28 cellular contexts compared by ENCODE assay signal in the genomic region with DNA sequence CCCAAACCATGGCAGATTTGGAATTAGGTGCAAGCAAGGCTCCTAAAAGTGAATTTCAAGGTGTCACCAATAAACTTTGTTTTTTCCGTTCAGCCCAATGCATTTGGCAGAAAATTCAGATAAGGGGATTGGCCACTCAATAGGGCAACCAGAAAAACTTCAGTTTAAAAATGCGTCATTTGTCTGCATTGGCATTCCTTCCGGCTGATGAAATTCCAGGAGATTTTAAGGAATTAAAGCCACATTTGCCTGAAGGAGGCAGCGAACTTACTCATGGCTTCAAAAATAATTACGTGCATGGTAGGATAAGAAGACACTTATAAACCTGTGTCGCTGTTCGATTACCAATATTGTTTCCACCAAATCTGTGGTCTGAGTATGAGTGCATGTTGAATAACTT.
"Had no signal": no experiment of that assay in that cellular context is flagged by ENCODE, and none has a peak within 500 bp of the region (broad histone marks: within the 10 kb centered on the region; RNA-seq: fewer than 3 reads in every experiment).

No MANE protein-coding gene starts in this region.

- H3K27me3 ChIP-seq: ascending aorta, cardiac muscle cell, MG63 had no signal

- H3K36me3 ChIP-seq: ascending aorta, cardiac muscle cell, MG63 had no signal

- H3K4me3 Mint-ChIP-seq: activated CD4-positive, alpha-beta T cell treated with anti-CD3 and anti-CD28 coated beads, Interleukin-2, amount 10 ng/mL, durations not matched to agents 24 days and 14 days; activated CD8-positive, alpha-beta T cell treated with anti-CD3 and anti-CD28 coated beads, Interleukin-2, amount 10 ng/mL, durations not matched to agents 7 days and 5 days; activated naive CD4-positive, alpha-beta T cell treated with anti-CD3 and anti-CD28 coated beads, Interleukin-2, amount 50 U/mL, for 24 hours; activated naive CD8-positive, alpha-beta T cell treated with anti-CD3 and anti-CD28 coated beads, Interleukin-2, amount 10 ng/mL, durations not matched to agents 7 days and 5 days; activated T-cell treated with anti-CD3 and anti-CD28 coated beads, Interleukin-2, amount 50 U/mL, for 24 hours; central memory CD8-positive, alpha-beta T cell had no signal

- H3K4me3 ChIP-seq: ascending aorta, cardiac muscle cell, MG63, SK-N-MC had no signal

- H3K27ac Mint-ChIP-seq: activated CD4-positive, alpha-beta T cell treated with anti-CD3 and anti-CD28 coated beads, Interleukin-2, amount 10 ng/mL, durations not matched to agents 24 days and 14 days; activated CD8-positive, alpha-beta T cell treated with anti-CD3 and anti-CD28 coated beads, Interleukin-2, amount 10 ng/mL, durations not matched to agents 7 days and 5 days; activated naive CD4-positive, alpha-beta T cell treated with anti-CD3 and anti-CD28 coated beads, Interleukin-2, amount 50 U/mL, for 24 hours; activated naive CD8-positive, alpha-beta T cell treated with anti-CD3 and anti-CD28 coated beads, Interleukin-2, amount 10 ng/mL, durations not matched to agents 7 days and 5 days; activated T-cell treated with anti-CD3 and anti-CD28 coated beads, Interleukin-2, amount 50 U/mL, for 24 hours; activated T-helper 2 cell treated with anti-CD3 and anti-CD28 coated beads, Interferon-gamma antibody, Interleukin-2, Interleukin-4, amounts not matched to agents 10 μg/mL and 5 μg/mL and 100 μg/mL, durations not matched to agents 14 hours and 24 hours and 36 hours had no signal

- H3K27ac ChIP-seq: ascending aorta, cardiac muscle cell, SK-N-MC had no signal

- H3K27me3 Mint-ChIP-seq: activated CD4-positive, alpha-beta T cell treated with anti-CD3 and anti-CD28 coated beads, Interleukin-2, amount 10 ng/mL, durations not matched to agents 24 days and 14 days; activated naive CD8-positive, alpha-beta T cell treated with anti-CD3 and anti-CD28 coated beads, Interleukin-2, amount 10 ng/mL, durations not matched to agents 7 days and 5 days had no signal

- H3K4me1 Mint-ChIP-seq: activated CD4-positive, alpha-beta T cell treated with anti-CD3 and anti-CD28 coated beads, Interleukin-2, amount 10 ng/mL, durations not matched to agents 24 days and 14 days; activated naive CD4-positive, alpha-beta T cell treated with anti-CD3 and anti-CD28 coated beads, Interleukin-2, amount 50 U/mL, for 24 hours; activated naive CD8-positive, alpha-beta T cell treated with anti-CD3 and anti-CD28 coated beads, Interleukin-2, amount 10 ng/mL, durations not matched to agents 7 days and 5 days; central memory CD8-positive, alpha-beta T cell had no signal

- DNase-seq: activated CD4-positive, alpha-beta T cell treated with anti-CD3 and anti-CD28 coated beads, Interleukin-2, amount 10 ng/mL, durations not matched to agents 24 days and 14 days; activated CD4-positive, alpha-beta T cell treated with anti-CD3 and anti-CD28 coated beads, Interleukin-2, amount 50 U/mL, for 48 hours; activated CD8-positive, alpha-beta T cell treated with anti-CD3 and anti-CD28 coated beads, Interleukin-2, amount 10 ng/mL, durations not matched to agents 7 days and 5 days; activated gamma-delta T cell; activated naive CD4-positive, alpha-beta T cell treated with Interleukin-2 at 50 U/mL for 16 hours; activated naive CD8-positive, alpha-beta T cell treated with anti-CD3 and anti-CD28 coated beads, Interleukin-2, amount 10 ng/mL, durations not matched to agents 7 days and 5 days; activated T-cell treated with anti-CD3 and anti-CD28 coated beads, Interleukin-2, amount 50 U/mL, for 24 hours; amygdala; Kasumi-1; MG63; NCI-H1048; NCI-H1105 treated with DMSO at 0.1 percent for 48 hours; NCI-H1436; NCI-H1694; NCI-H1930; NCI-H2081 treated with DMSO at 0.1 percent for 48 hours; NCI-H345; NCI-H524 treated with DMSO at 0.1 percent for 48 hours; NK-92 treated with Interleukin-12 subunit alpha and Interleukin-12 subunit beta, amount 100 ng/mL, for 24 hours; PC-3; Right ventricle myocardium superior; T1000 had no signal

- H3K9me3 ChIP-seq: ascending aorta, MG63 had no signal

- H3K36me3 Mint-ChIP-seq: activated naive CD8-positive, alpha-beta T cell treated with anti-CD3 and anti-CD28 coated beads, Interleukin-2, amount 10 ng/mL, durations not matched to agents 7 days and 5 days had no signal

- H3K9me3 Mint-ChIP-seq: activated CD4-positive, alpha-beta T cell treated with anti-CD3 and anti-CD28 coated beads, Interleukin-2, amount 10 ng/mL, durations not matched to agents 24 days and 14 days; activated naive CD4-positive, alpha-beta T cell treated with anti-CD3 and anti-CD28 coated beads, Interleukin-2, amount 50 U/mL, for 24 hours; activated naive CD8-positive, alpha-beta T cell treated with anti-CD3 and anti-CD28 coated beads, Interleukin-2, amount 10 ng/mL, durations not matched to agents 7 days and 5 days; activated T-cell treated with anti-CD3 and anti-CD28 coated beads, Interleukin-2, amount 50 U/mL, for 24 hours; activated T-helper 2 cell treated with anti-CD3 and anti-CD28 coated beads, Interferon-gamma antibody, Interleukin-2, Interleukin-4, amounts not matched to agents 10 μg/mL and 5 μg/mL and 100 μg/mL, durations not matched to agents 14 hours and 24 hours and 36 hours; central memory CD8-positive, alpha-beta T cell had no signal

- ATAC-seq: activated CD8-positive, alpha-beta T cell treated with anti-CD3 and anti-CD28 coated beads, Interleukin-2, amount 10 ng/mL, durations not matched to agents 7 days and 5 days; PC-3 had no signal

- H3K4me1 ChIP-seq: ascending aorta had no signal
